Comparison of ENCODE assay signal across 8 cellular contexts in genomic region chr1:40948741-40949528, GRCh38. TPM values are rescaled to one million over a fixed set of nuclear protein-coding genes. Genes with fewer than 3 reads are reported as not detected.
DNase-seq lines count a peak whose midpoint lies in the region; ATAC-seq and TF ChIP-seq lines count a peak whose summit lies in the region.

No MANE protein-coding gene starts in this region.

- TF ChIP-seq CTCF in C4-2B (conservative IDR thresholded peaks at IDR 0.05) (peak; percentile 91), OCI-LY3 (IDR thresholded peaks at IDR 0.05; ENCODE audit: low read depth, low read length) (peak; percentile 74), fibroblast of lung (conservative IDR thresholded peaks at IDR 0.05 in 1 of 2, IDR thresholded peaks at IDR 0.05 in 1 of 2; ENCODE audit: low read depth in 1 of 2, low read length in 2 of 2) (peak; percentile 52 to 73), osteoblast (IDR thresholded peaks at IDR 0.05; ENCODE audit: extremely low read depth, low read depth, low read length) (peak; percentile 83), upper lobe of right lung (IDR thresholded peaks at IDR 0.05) (peak; percentile 77)

- H2AFZ ChIP-seq in OCI-LY3 (ENCODE audit: low read depth, low read length) (peak overlapping the region; percentile 85), fibroblast of lung (ENCODE audit: low read length) (no peak overlapping the region), osteoblast (ENCODE audit: low read length) (peak overlapping the region; percentile 84)

- no peaks in the 10 kb centered on the region for H3K9me3 ChIP-seq in OCI-LY3 (ENCODE audit: insufficient read depth, low read length)
- no peaks in the 10 kb centered on the region for H3K9me3 ChIP-seq in fibroblast of lung (ENCODE audit: control insufficient read depth, insufficient read depth, low read depth, low read length)
- no peaks in the 10 kb centered on the region for H3K9me3 ChIP-seq in osteoblast (ENCODE audit: low read depth, low read length)
- H3K9me3 ChIP-seq in upper lobe of right lung: no peaks in the 10 kb centered on the region

- H3K4me2 ChIP-seq in OCI-LY3 (ENCODE audit: low read length) (peak overlapping the region; percentile 88), fibroblast of lung (ENCODE audit: extremely low read depth, insufficient read depth, low read length) (peak overlapping the region; percentile 6), osteoblast (ENCODE audit: insufficient read depth, low read length) (peak overlapping the region; percentile 83)

- H3K9ac ChIP-seq in OCI-LY3 (ENCODE audit: low read length): peak overlapping the region; percentile 44
- H3K9ac ChIP-seq in fibroblast of lung (ENCODE audit: insufficient read depth, low read length): no peak overlapping the region

- H3K36me3 ChIP-seq in OCI-LY3 (replicated peaks; ENCODE audit: low read depth, low read length) (no peaks in the 10 kb centered on the region), fibroblast of lung (ENCODE audit: control insufficient read depth, insufficient read depth, low read length) (no peaks in the 10 kb centered on the region), osteoblast (ENCODE audit: insufficient read depth, low read length) (no peaks in the 10 kb centered on the region), upper lobe of right lung (no peaks in the 10 kb centered on the region)

- H3K27ac ChIP-seq in C4-2B (no peak overlapping the region), OCI-LY3 (ENCODE audit: low read length) (no peak overlapping the region), fibroblast of lung (ENCODE audit: insufficient read depth, low read length) (no peak overlapping the region), osteoblast (ENCODE audit: low read depth, low read length) (peak overlapping the region; percentile 58), upper lobe of right lung (no peak overlapping the region)

- peaks cover 23% of the 10 kb centered on the region for H3K4me1 ChIP-seq in OCI-LY3 (ENCODE audit: low read length)
- H3K4me1 ChIP-seq in fibroblast of lung (ENCODE audit: control insufficient read depth, extremely low read depth, insufficient read depth, low read length): no peaks in the 10 kb centered on the region
- H3K4me1 ChIP-seq in osteoblast (ENCODE audit: insufficient read depth, low read length): peaks cover 20% of the 10 kb centered on the region
- H3K4me1 ChIP-seq in upper lobe of right lung: peaks cover 8% of the 10 kb centered on the region

- peak overlapping the region; percentile 49 for H3K4me3 ChIP-seq in OCI-LY3 (ENCODE audit: low read length)
- no peak overlapping the region for H3K4me3 ChIP-seq in fibroblast of lung (replicated peaks in 1 of 4; ENCODE audit: control extremely low read depth in 1 of 4, insufficient read depth in 1 of 4, low read depth in 3 of 4, low read length in 4 of 4)
- H3K4me3 ChIP-seq in osteoblast (ENCODE audit: insufficient read depth, low read length): peak overlapping the region; percentile 54
- no peak overlapping the region for H3K4me3 ChIP-seq in upper lobe of right lung

- DNase-seq in HK-2 (ENCODE audit: unreplicated experiment) (peak; percentile 69), activated T-cell treated with anti-CD3 and anti-CD28 coated beads for 1 hour (ENCODE audit: low read depth) (peak; percentile 33), fibroblast of lung (ENCODE audit: low read depth in 2 of 2) (peak; percentile 70 to 72), osteoblast (ENCODE audit: insufficient read length, low spot score, missing footprints) (peak; percentile 77), upper lobe of right lung (no peak)

- intact Hi-C loops in upper lobe of right lung (cut with DNase I): no loop called here

- H3K79me2 ChIP-seq in OCI-LY3 (ENCODE audit: low read length) (no peaks in the 10 kb centered on the region), fibroblast of lung (ENCODE audit: control insufficient read depth, insufficient read depth, low read length) (no peaks in the 10 kb centered on the region), osteoblast (ENCODE audit: insufficient read depth, low read length) (no peaks in the 10 kb centered on the region)

- ATAC-seq in upper lobe of right lung (peak; percentile 82), HG02938 (IDR thresholded peaks at IDR 0.05; ENCODE audit: unreplicated experiment) (no peak)

- no peaks in the 10 kb centered on the region for H3K27me3 ChIP-seq in OCI-LY3 (ENCODE audit: low read depth, low read length)
- H3K27me3 ChIP-seq in fibroblast of lung (ENCODE audit: control insufficient read depth, insufficient read depth, low read length): no peaks in the 10 kb centered on the region
- H3K27me3 ChIP-seq in osteoblast (ENCODE audit: insufficient read depth, low read length): peaks cover 3% of the 10 kb centered on the region
- H3K27me3 ChIP-seq in upper lobe of right lung: no peaks in the 10 kb centered on the region

- H4K20me1 ChIP-seq in OCI-LY3 (ENCODE audit: insufficient read depth, low read length) (no peaks in the 10 kb centered on the region), fibroblast of lung (ENCODE audit: control insufficient read depth, extremely low read depth, insufficient read depth, low read length) (no peaks in the 10 kb centered on the region), osteoblast (ENCODE audit: insufficient read depth, low read length) (no peaks in the 10 kb centered on the region)

RNA-seq across cellular contexts. Expression of gene CTPS1, which starts 30.6 kb away (rescaled TPM):
- total RNA-seq in fibroblast of lung (11.3 and 12.1 TPM in 2 replicates), osteoblast (16.5 and 19.2 TPM in 2 replicates), upper lobe of right lung (21.7 TPM)
- 26.5 and 52.0 TPM in 2 replicates for polyA plus RNA-seq in fibroblast of lung
- 24.0 and 41.9 TPM in 2 replicates for polyA plus RNA-seq in fibroblast of lung (2012)
- polyA minus RNA-seq in fibroblast of lung (ENCODE audit: low replicate concordance): 12.4 and 29.3 TPM in 2 replicates

Comparison
In these comparisons a context has a peak if more than half of its experiments do, and no peak if none do; other contexts are left out.
1. H3K4me2 ChIP-seq: peak in every context shown above with its lines; median percentile 88 in OCI-LY3; 83 in osteoblast; 6 in fibroblast of lung.
2. H3K4me3 ChIP-seq: peak in OCI-LY3 (single experiment) and osteoblast (single experiment); none in fibroblast of lung (0 of 4) and upper lobe of right lung (single experiment).
3. Peak in every context shown above with its lines, with median percentiles within 50 percentile points of each other: CTCF ChIP-seq.